In the genomic region with DNA sequence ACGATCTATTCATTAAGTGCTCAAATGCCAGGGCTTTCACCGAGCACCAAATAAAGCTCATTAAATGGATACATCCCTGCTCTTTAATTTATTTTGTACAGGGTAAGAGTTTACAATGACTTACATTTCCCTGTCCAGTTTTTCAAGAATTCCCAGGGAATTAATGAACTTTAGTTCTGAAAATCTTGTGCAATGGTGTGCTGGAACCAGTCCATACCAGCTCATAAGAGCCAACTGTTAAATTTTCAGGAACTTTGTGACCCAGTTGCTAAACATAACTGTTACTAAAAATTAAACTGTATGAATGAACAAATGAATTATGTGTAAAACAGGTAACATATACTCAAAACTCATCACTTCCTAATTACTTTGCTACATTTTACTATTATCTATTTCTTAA, we compare ENCODE assay signal across 18 cellular contexts.
"Had no signal": no experiment of that assay in that cellular context is flagged by ENCODE, and none has a peak within 500 bp of the region (broad histone marks: within the 10 kb centered on the region; RNA-seq: fewer than 3 reads in every experiment).

No MANE protein-coding gene starts in this region.

- H3K27ac ChIP-seq: dorsolateral prefrontal cortex, esophagus muscularis mucosa, heart left ventricle, lower lobe of right lung, transverse colon had no signal

- H3K27me3 ChIP-seq: dorsolateral prefrontal cortex, esophagus muscularis mucosa, heart left ventricle, transverse colon had no signal

- DNase-seq: central memory CD4-positive, alpha-beta T cell; cortex of kidney; dorsolateral prefrontal cortex; effector CD8-positive, alpha-beta T cell; heart left ventricle; hippocampal formation; left colon; lower lobe of right lung; midbrain; naive B cell; posterior cingulate gyrus; small intestine; stimulated activated CD4-positive, alpha-beta T cell treated with anti-CD3 and anti-CD28 coated beads, Interleukin-4, amount 100 ng/mL, for 1 hour; stimulated activated CD8-positive, alpha-beta memory T cell treated with anti-CD3 and anti-CD28 coated beads, Interleukin-4, amount 100 ng/mL, for 48 hours; stimulated activated naive CD8-positive, alpha-beta T cell treated with anti-CD3 and anti-CD28 coated beads, Interleukin-15, Interleukin-2, amounts not matched to agents 100 U/mL and 50 U/mL, for 24 hours; transverse colon had no signal

- H3K4me3 ChIP-seq: esophagus muscularis mucosa, heart left ventricle, lower lobe of right lung, transverse colon had no signal

- H3K9me3 ChIP-seq: esophagus muscularis mucosa, heart left ventricle, lower lobe of right lung, transverse colon had no signal

- ATAC-seq: left colon; stimulated activated effector memory CD8-positive, alpha-beta T cell treated with anti-CD3 and anti-CD28 coated beads, Interleukin-12 subunit alpha, Interleukin-12 subunit beta, amount 100 ng/mL, for 72 hours; stimulated activated naive CD8-positive, alpha-beta T cell treated with anti-CD3 and anti-CD28 coated beads, Interleukin-15, Interleukin-2, amounts not matched to agents 100 U/mL and 50 U/mL, for 24 hours had no signal

- H3K36me3 ChIP-seq: esophagus muscularis mucosa, heart left ventricle, lower lobe of right lung, transverse colon had no signal

- H3K4me1 ChIP-seq: esophagus muscularis mucosa, transverse colon had no signal
